ENCODE assay signal across 8 cellular contexts in the genomic region with DNA sequence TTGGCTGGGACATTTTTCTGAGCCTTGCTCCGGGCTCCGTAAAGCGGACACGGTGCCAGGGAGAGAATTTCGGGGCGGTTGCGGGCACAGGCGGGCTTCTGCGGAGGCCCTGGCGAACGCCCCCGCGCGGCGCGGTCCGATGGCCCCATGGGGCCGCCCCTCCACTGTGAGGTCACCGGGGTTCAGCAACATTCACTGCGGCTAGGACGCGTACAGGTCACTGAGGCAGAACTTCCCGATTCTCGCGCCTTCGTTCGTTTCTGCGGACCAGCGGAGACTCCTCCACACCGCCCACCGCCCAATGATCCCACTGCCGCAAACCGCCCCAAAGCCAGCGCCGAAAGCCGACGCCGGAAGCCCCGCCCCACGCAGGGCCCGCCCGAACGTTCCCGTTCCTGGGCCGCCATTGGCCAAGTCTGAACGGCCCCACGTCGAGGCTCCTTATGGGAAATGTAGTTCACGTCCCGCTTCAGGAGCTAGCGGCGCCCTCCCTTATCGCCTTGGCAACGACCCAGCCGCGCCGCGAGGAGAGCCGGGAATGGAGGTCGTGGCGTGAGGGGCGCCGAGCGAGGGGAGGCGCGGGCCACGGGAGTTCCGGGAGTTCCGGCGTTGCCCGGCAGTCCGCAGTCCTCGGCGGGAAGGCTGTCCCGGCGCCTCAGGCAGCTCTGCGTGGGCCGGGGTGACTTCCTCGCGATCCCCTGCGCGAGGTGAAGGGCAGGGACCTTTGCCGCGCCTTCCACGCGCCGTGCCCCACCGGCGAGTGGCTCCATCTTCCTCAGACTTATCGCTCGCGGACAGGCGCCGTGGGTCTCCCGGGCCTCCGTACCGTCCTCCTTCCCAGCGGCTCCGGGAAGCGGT. TPM values are rescaled to one million over a fixed set of nuclear protein-coding genes. Genes with fewer than 3 reads are reported as not detected.
DNase-seq lines count a peak whose midpoint lies in the region; ATAC-seq and TF ChIP-seq lines count a peak whose summit lies in the region.

Gene ZNF584 (plus strand): TSS at position 498 of the 858 bp plus-strand sequence. CDS start 499 bp downstream, outside the sequence.

- peak; percentile 64 to 80 for TF ChIP-seq POLR2A in gastroesophageal sphincter (IDR thresholded peaks at IDR 0.05)

- no peaks in the 10 kb centered on the region; the same call in 1 of the 2 replicates for H3K9me3 Mint-ChIP-seq in HFFc6
- no peaks in the 10 kb centered on the region for H3K9me3 Mint-ChIP-seq in activated naive CD4-positive, alpha-beta T cell treated with anti-CD3 and anti-CD28 coated beads, Interleukin-2, amount 10 ng/mL, durations not matched to agents 7 days and 5 days

- ATAC-seq in gastroesophageal sphincter, result peak; percentile 99

- TF ChIP-seq EP300 in gastroesophageal sphincter (IDR thresholded peaks at IDR 0.05), result no peak

- H3K36me3 ChIP-seq in GM06990 (ENCODE audit: control insufficient read depth, insufficient read depth, low read length) (no peaks in the 10 kb centered on the region), gastroesophageal sphincter (peaks cover 0 to 6% of the 10 kb centered on the region in 2 donors), neutrophil (no peaks in the 10 kb centered on the region)

- in situ Hi-C loops in SK-MEL-5 (cut with HindIII; ENCODE audit: low pct_unique_long_range_greater_than_20kb, low sequenced_read_pairs), result no loop called here

- no peaks in the 10 kb centered on the region for H3K27me3 ChIP-seq in GM06990 (replicated peaks; ENCODE audit: control insufficient read depth, insufficient read depth, low read length)
- no peaks in the 10 kb centered on the region for H3K27me3 ChIP-seq in gastroesophageal sphincter
- H3K27me3 ChIP-seq in neutrophil, result no peaks in the 10 kb centered on the region

- H3K4me1 ChIP-seq in gastroesophageal sphincter, result peaks cover 0 to 28% (median 14%) of the 10 kb centered on the region in 3 donors
- H3K4me1 ChIP-seq in neutrophil (ENCODE audit: control insufficient read depth in 1 of 2, insufficient read depth in 1 of 2, low read depth in 1 of 2, low read length in 1 of 2), result peaks cover 17 to 18% of the 10 kb centered on the region in 2 experiments

- H3K27ac Mint-ChIP-seq in HFFc6, result peak within 1 kb of the TSS; percentile 90
- H3K27ac Mint-ChIP-seq in activated naive CD4-positive, alpha-beta T cell treated with anti-CD3 and anti-CD28 coated beads, Interleukin-2, amount 10 ng/mL, durations not matched to agents 7 days and 5 days, result peak within 1 kb of the TSS; percentile 93

- H3K9me3 ChIP-seq in gastroesophageal sphincter (no peaks in the 10 kb centered on the region), neutrophil (no peaks in the 10 kb centered on the region)

- H3K27ac ChIP-seq in gastroesophageal sphincter (peak within 1 kb of the TSS; percentile 72 to 89 (median 88)), neutrophil (peak within 1 kb of the TSS; percentile 68), substantia nigra (ENCODE audit: low read depth, low read length, poor library complexity, severe bottlenecking) (peak within 1 kb of the TSS; percentile 86)

- H3K4me1 Mint-ChIP-seq in HFFc6 (ENCODE audit: low read depth), result peaks cover 28% of the 10 kb centered on the region
- H3K4me1 Mint-ChIP-seq in activated naive CD4-positive, alpha-beta T cell treated with anti-CD3 and anti-CD28 coated beads, Interleukin-2, amount 10 ng/mL, durations not matched to agents 7 days and 5 days, result peaks cover 40% of the 10 kb centered on the region

- peak within 1 kb of the TSS; percentile 92 for H3K4me3 Mint-ChIP-seq in HFFc6
- H3K4me3 Mint-ChIP-seq in activated naive CD4-positive, alpha-beta T cell treated with anti-CD3 and anti-CD28 coated beads, Interleukin-2, amount 10 ng/mL, durations not matched to agents 7 days and 5 days, result peak within 1 kb of the TSS; percentile 95

- peaks cover 5% of the 10 kb centered on the region; the same call in 1 of the 2 replicates for H3K27me3 Mint-ChIP-seq in HFFc6 (ENCODE audit: insufficient read depth)
- no peaks in the 10 kb centered on the region for H3K27me3 Mint-ChIP-seq in activated naive CD4-positive, alpha-beta T cell treated with anti-CD3 and anti-CD28 coated beads, Interleukin-2, amount 10 ng/mL, durations not matched to agents 7 days and 5 days

- DNase-seq in GM06990 (ENCODE audit: extremely low read depth, insufficient read length), result peak; percentile 94
- peak; percentile 90 for DNase-seq in HFFc6
- DNase-seq in NAMALWA (ENCODE audit: low spot score), result peak; percentile 96
- peak; percentile 95 for DNase-seq in SK-MEL-5 (ENCODE audit: low read depth, low spot score)
- peak; percentile 97 for DNase-seq in activated naive CD4-positive, alpha-beta T cell treated with anti-CD3 and anti-CD28 coated beads, Interleukin-2, amount 10 ng/mL, durations not matched to agents 7 days and 5 days
- DNase-seq in substantia nigra (lab: John Stamatoyannopoulos, UW), result peak; percentile 63 to 98 (median 94)

- peaks cover 20% of the 10 kb centered on the region for H3K36me3 Mint-ChIP-seq in HFFc6 (ENCODE audit: low read depth)
- peaks cover 14% of the 10 kb centered on the region for H3K36me3 Mint-ChIP-seq in activated naive CD4-positive, alpha-beta T cell treated with anti-CD3 and anti-CD28 coated beads, Interleukin-2, amount 10 ng/mL, durations not matched to agents 7 days and 5 days

- CTCF ChIA-PET in activated naive CD4-positive, alpha-beta T cell treated with anti-CD3 and anti-CD28 coated beads, Interleukin-2, amount 10 ng/mL, durations not matched to agents 7 days and 5 days (lab: Charles Lee), result interaction anchor here (0.7 kb wide), 1 partner anchor 43 kb away, joined by 3 read pairs; the partner anchor contains the start of gene ZNF324B

- peak; percentile 28 for TF ChIP-seq CTCF in GM06990 (IDR thresholded peaks at IDR 0.05; ENCODE audit: insufficient read depth, low read length, poor library complexity, severe bottlenecking)
- peak; percentile 42 for TF ChIP-seq CTCF in HFFc6 (IDR thresholded peaks at IDR 0.05)
- TF ChIP-seq CTCF in gastroesophageal sphincter (IDR thresholded peaks at IDR 0.05), result peak in 1 of 4 experiments; percentile 37
- TF ChIP-seq CTCF in neutrophil (IDR thresholded peaks at IDR 0.05), result peak; percentile 13

- H3K4me3 ChIP-seq in GM06990 (replicated peaks; ENCODE audit: low read depth, low read length), result peak within 1 kb of the TSS; percentile 89
- H3K4me3 ChIP-seq in gastroesophageal sphincter, result peak within 1 kb of the TSS; percentile 93 to 95
- H3K4me3 ChIP-seq in neutrophil (ENCODE audit: low read depth in 1 of 2, low read length in 1 of 2), result peak within 1 kb of the TSS; percentile 68 to 91

- WGBS in gastroesophageal sphincter (ENCODE audit: low coverage in 1 of 2), 2 donors, result 1% methylated on average over 21 of the region's 100 CpGs; no CpG with 5 or more reads in 1 of the 2 donors

RNA-seq across cellular contexts. Expression of gene ZNF584, which starts in this region (rescaled TPM):
- 10 to 100 TPM; 13.3 to 15.0 (median 14.0) TPM for total RNA-seq in HFFc6 (2021; fragmentation: NEBNext Ultra II Directional; extraction: Animal tissue kit (Norgen Biotek cat#: 25700))
- 12.5 and 13.9 TPM in 2 replicates for total RNA-seq in SK-MEL-5 (2014; rRNA removed; shearing (Covaris generic))
- 11.5 and 16.7 TPM in 2 replicates for polyA plus RNA-seq in SK-MEL-5 (2015; cell fraction: cytosol; rRNA removed)
- 11.7 and 17.5 TPM in 2 replicates for polyA plus RNA-seq in SK-MEL-5 (2015; cell fraction: nucleus; rRNA removed)
- total RNA-seq in gastroesophageal sphincter, result 10 to 100 TPM; 10.9 to 17.6 (median 12.6) TPM

Comparison
In these comparisons a context has a peak if more than half of its experiments do, and no peak if none do; other contexts are left out.
1. Peak in every context shown above with its lines: DNase-seq, ATAC-seq, H3K4me3 ChIP-seq and H3K27ac ChIP-seq.